ENCODE assay signal across 8 cellular contexts in the genomic region with DNA sequence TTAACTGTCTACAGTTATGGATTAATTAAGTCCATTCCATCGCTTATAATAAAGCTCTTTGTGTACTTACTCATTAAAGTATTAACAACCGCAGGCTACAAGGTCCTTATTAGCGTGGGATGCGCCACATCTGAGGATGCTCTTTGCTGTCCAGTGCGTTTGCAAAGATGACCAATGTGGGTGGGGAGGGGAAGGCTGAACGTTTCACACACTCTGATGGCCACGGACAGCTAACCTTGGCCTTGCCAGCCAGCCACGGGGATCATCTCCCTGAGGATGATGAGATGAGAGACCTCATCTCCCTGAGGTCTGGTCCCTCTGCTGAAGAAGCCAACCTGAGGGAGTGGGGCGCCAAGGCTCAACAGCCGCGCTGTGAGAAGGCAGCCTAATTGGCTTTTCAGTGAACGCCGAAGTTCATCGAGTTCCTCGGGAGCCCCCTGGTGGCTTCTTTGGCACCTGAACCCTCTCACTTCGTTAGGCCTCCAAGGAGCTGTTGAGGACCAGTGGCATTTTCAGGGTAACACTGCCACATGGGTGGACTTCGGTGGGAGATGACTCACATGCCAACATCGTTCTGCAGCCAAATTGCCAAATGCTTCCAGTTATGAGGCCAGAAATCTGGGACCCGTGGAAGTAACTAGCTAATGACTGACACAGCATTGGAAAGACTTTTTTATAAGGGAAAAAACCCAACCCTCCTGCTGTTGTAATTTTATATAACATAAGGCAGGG.
A peak's percentile ranks its signal among the peaks of the same experiment; 100 is the strongest.
DNase-seq lines count a peak whose midpoint lies in the region; ATAC-seq, FAIRE-seq and TF ChIP-seq lines count a peak whose summit lies in the region.

No MANE protein-coding gene starts in this region.

- in situ Hi-C loops in T47D (cut with HindIII; ENCODE audit: low pct_unique_long_range_greater_than_20kb, low sequenced_read_pairs), result no loop called here

- peak; percentile 58 for DNase-seq in GM12891 (ENCODE audit: insufficient read length, low spot score)
- peak; percentile 74 to 83 for DNase-seq in NCI-H1930 (lab: John Stamatoyannopoulos, UW)
- peak; percentile 14 to 86 for DNase-seq in T47D (ENCODE audit: low read depth in 1 of 2, low spot score in 1 of 2)
- DNase-seq in iris pigment epithelial cell (ENCODE audit: low read depth), result peak; percentile 77
- DNase-seq in stimulated activated CD4-positive, alpha-beta T cell treated with anti-CD3 and anti-CD28 coated beads, Interleukin-15, amount 100 ng/mL, for 48 hours (ENCODE audit: low read depth in 2 of 2), result peak; percentile 70 to 75

- peak; percentile 53 for ATAC-seq in HG02840 (IDR thresholded peaks at IDR 0.05; ENCODE audit: low FRiP score, unreplicated experiment)
- ATAC-seq in GM21360 (IDR thresholded peaks at IDR 0.05; ENCODE audit: unreplicated experiment), result no peak

- peak; percentile 94 for FAIRE-seq in GM12891 (lab: Jason Lieb, UNC)

- peak; percentile 68 for TF ChIP-seq CTCF in VCaP (conservative IDR thresholded peaks at IDR 0.05)

- H3K27ac ChIP-seq in VCaP, result peak overlapping the region; percentile 92

- TF ChIP-seq POLR2A in GM12891 (IDR thresholded peaks at IDR 0.05; ENCODE audit: low read depth, low read length), result no peak

TF ChIP-seq in GM12891, 5 proteins besides CTCF, POLR2A, EP300 and RAD21:
- TF ChIP-seq POLR2AphosphoS5 (IDR thresholded peaks at IDR 0.05; ENCODE audit: low read depth, low read length) (no peak), TAF1 (IDR thresholded peaks at IDR 0.05; ENCODE audit: low read depth, low read length) (no peak), SPI1 (IDR thresholded peaks at IDR 0.05; ENCODE audit: low read depth, low read length) (no peak), POU2F2 (IDR thresholded peaks at IDR 0.05; ENCODE audit: low read depth, low read length) (no peak), PAX5 (IDR thresholded peaks at IDR 0.05; ENCODE audit: insufficient read depth, low read length, severe bottlenecking) (no peak)
